In genomic region chr16:77913738-77914263, GRCh38 we compare ENCODE assay signal across 1 cellular context.
TF ChIP-seq lines count a peak whose summit lies in the region.

No MANE protein-coding gene starts in this region.

TF ChIP-seq in SK-N-SH, 30 proteins besides CTCF, POLR2A, EP300 and RAD21 (continued from another document):
- TF ChIP-seq ZBTB33 (IDR thresholded peaks at IDR 0.05; ENCODE audit: borderline replicate concordance, low read depth): no peak
- no peak for TF ChIP-seq EZH2phosphoT487 (IDR thresholded peaks at IDR 0.05; ENCODE audit: borderline replicate concordance, low read depth)
- no peak for TF ChIP-seq GATA2 (CRISPR knock-in tag; IDR thresholded peaks at IDR 0.05)
- no peak for TF ChIP-seq RCOR1 (IDR thresholded peaks at IDR 0.05; ENCODE audit: low read length)
- no peak for TF ChIP-seq FOXM1 (IDR thresholded peaks at IDR 0.05; ENCODE audit: low read depth)
- no peak for TF ChIP-seq FOSL2 (IDR thresholded peaks at IDR 0.05; ENCODE audit: borderline replicate concordance, low read depth)
- no peak for TF ChIP-seq MEF2A (IDR thresholded peaks at IDR 0.05; ENCODE audit: borderline replicate concordance, low read depth)
- TF ChIP-seq FOXJ3 (CRISPR knock-in tag; IDR thresholded peaks at IDR 0.05): no peak
- TF ChIP-seq REST (IDR thresholded peaks at IDR 0.05; ENCODE audit: low read depth, low read length): no peak
- TF ChIP-seq ELF1 (IDR thresholded peaks at IDR 0.05): no peak
- TF ChIP-seq USF2 (IDR thresholded peaks at IDR 0.05; ENCODE audit: borderline replicate concordance, low read depth, low read length): no peak
- TF ChIP-seq NRF1 (IDR thresholded peaks at IDR 0.05; ENCODE audit: low read depth, low read length): no peak
- TF ChIP-seq SIN3A (IDR thresholded peaks at IDR 0.05; ENCODE audit: borderline replicate concordance, low read depth, low read length): no peak
- no peak for TF ChIP-seq MAX (IDR thresholded peaks at IDR 0.05; ENCODE audit: low read depth)
